ENCODE assay signal across 1 cellular context in the genomic region with DNA sequence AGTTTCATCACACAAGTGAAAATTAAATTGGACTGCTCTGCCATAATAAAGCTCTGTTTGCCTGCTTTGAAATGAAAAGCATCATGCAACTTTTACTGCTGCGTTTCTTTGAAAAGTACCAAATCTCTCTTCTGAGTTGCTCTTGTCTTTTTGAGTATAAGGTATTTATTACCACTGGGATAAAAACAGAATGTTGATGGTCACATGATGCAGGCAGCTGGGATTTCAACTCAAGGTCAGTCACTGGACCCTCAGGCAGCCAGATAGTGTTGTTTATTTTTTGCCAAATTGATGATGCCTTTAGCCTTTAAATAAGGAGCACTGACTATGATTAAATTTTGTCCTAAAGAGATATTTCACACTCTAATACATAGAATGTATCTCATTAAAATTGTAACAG.
TF ChIP-seq lines count a peak whose summit lies in the region.

No MANE protein-coding gene starts in this region.

TF ChIP-seq in endothelial cell of umbilical vein, 7 proteins besides CTCF, POLR2A, EP300 and RAD21 (continued from another document):
- TF ChIP-seq MYC (IDR thresholded peaks at IDR 0.05; ENCODE audit: low read depth, low read length), result no peak
- TF ChIP-seq JUN (IDR thresholded peaks at IDR 0.05; ENCODE audit: borderline replicate concordance, insufficient read depth, insufficient read length, low read depth), result no peak
